9 cellular contexts compared by ENCODE assay signal in genomic region chr11:57776101-57776511, GRCh38. TPM values are rescaled to one million over a fixed set of nuclear protein-coding genes. Genes with fewer than 3 reads are reported as not detected.
A peak's percentile ranks its signal among the peaks of the same experiment; 100 is the strongest.
DNase-seq lines count a peak whose midpoint lies in the region; ATAC-seq and TF ChIP-seq lines count a peak whose summit lies in the region.
"Had no signal": no experiment of that assay in that cellular context is flagged by ENCODE, and none has a peak within 500 bp of the region (broad histone marks: within the 10 kb centered on the region; RNA-seq: fewer than 3 reads in every experiment).

No MANE protein-coding gene starts in this region.

- no peaks in the 10 kb centered on the region for H3K27me3 ChIP-seq in adipocyte (replicated peaks; ENCODE audit: control insufficient read depth, insufficient read depth, low read length)
- no peaks in the 10 kb centered on the region for H3K27me3 ChIP-seq in hepatocyte
- H3K27me3 ChIP-seq in sigmoid colon: no peaks in the 10 kb centered on the region

- H3K36me3 ChIP-seq in adipocyte (ENCODE audit: control insufficient read depth, insufficient read depth, low read length, severe bottlenecking) (no peaks in the 10 kb centered on the region), hepatocyte (replicated peaks; ENCODE audit: insufficient read depth, low read depth) (no peaks in the 10 kb centered on the region), sigmoid colon (no peaks in the 10 kb centered on the region)

- H3K4me1 ChIP-seq in adipocyte (ENCODE audit: control insufficient read depth, insufficient read depth, low read length): peaks cover 46% of the 10 kb centered on the region
- H3K4me1 ChIP-seq in hepatocyte (ENCODE audit: insufficient read depth): peaks cover 68% of the 10 kb centered on the region
- H3K4me1 ChIP-seq in sigmoid colon: peaks cover 0 to 99% (median 95%) of the 10 kb centered on the region in 4 donors

- H3K79me2 ChIP-seq in hepatocyte: peaks cover 92% of the 10 kb centered on the region

- H3K4me2 ChIP-seq in hepatocyte: peak overlapping the region; percentile 73

- DNase-seq in EL (peak; percentile 67), adipocyte (ENCODE audit: low read depth) (peak; percentile 53), hepatocyte (ENCODE audit: low spot score) (no peak), sigmoid colon (no peak)
- DNase-seq in stimulated activated CD4-positive, alpha-beta T cell treated with anti-CD3 and anti-CD28 coated beads, Interleukin-2, amount 100 ng/mL, for 24 hours: no peak
- DNase-seq in activated effector memory CD4-positive, alpha-beta T cell treated with Interleukin-2 at 50 U/mL for 16 hours: no peak
- DNase-seq: DMS79 treated with DMSO at 0.1 percent for 48 hours had no signal

- WGBS in hepatocyte (ENCODE audit: low lambda C conversion rate, missing lambda C conversion rate): 71% methylated on average over 2 of the region's 2 CpGs
- 57 to 66% methylated on average over 2 of the region's 2 CpGs for WGBS in sigmoid colon, 2 donors

- ATAC-seq in HG02623 (IDR thresholded peaks at IDR 0.05; ENCODE audit: unreplicated experiment) (no peak), GM18511 (IDR thresholded peaks at IDR 0.05; ENCODE audit: unreplicated experiment) (no peak)

- H3K9me3 ChIP-seq in adipocyte (ENCODE audit: control insufficient read depth, low read length) (no peaks in the 10 kb centered on the region), hepatocyte (ENCODE audit: low read depth) (no peaks in the 10 kb centered on the region), sigmoid colon (no peaks in the 10 kb centered on the region)

- H3K9me2 ChIP-seq in hepatocyte (replicated peaks; ENCODE audit: insufficient read depth): no peaks in the 10 kb centered on the region

- TF ChIP-seq CTCF in hepatocyte (IDR thresholded peaks at IDR 0.05; ENCODE audit: poor library complexity) (no peak), sigmoid colon (IDR thresholded peaks at IDR 0.05) (no peak)

- intact Hi-C loops in sigmoid colon (cut with DNase I): no loop called here

- H4K20me1 ChIP-seq in hepatocyte (ENCODE audit: insufficient read depth, poor library complexity, severe bottlenecking): peaks cover 77% of the 10 kb centered on the region

- H3K4me3 ChIP-seq in adipocyte (ENCODE audit: low read length): peak overlapping the region; percentile 39
- no peak overlapping the region for H3K4me3 ChIP-seq in hepatocyte
- H3K4me3 ChIP-seq in sigmoid colon: no peak overlapping the region

- no peak overlapping the region for H3K9ac ChIP-seq in adipocyte (ENCODE audit: low read length)

- TF ChIP-seq POLR2A in sigmoid colon (IDR thresholded peaks at IDR 0.05): no peak

- H3K27ac ChIP-seq in hepatocyte: peak overlapping the region; percentile 91
- peak overlapping the region; percentile 72 to 86 (median 82) for H3K27ac ChIP-seq in sigmoid colon

- no peak overlapping the region for H2AFZ ChIP-seq in hepatocyte

- no peak for TF ChIP-seq EP300 in sigmoid colon (IDR thresholded peaks at IDR 0.05)

RNA-seq across cellular contexts. Expression of gene CTNND1, which starts 14.5 kb away (rescaled TPM):
- 124 and 130 TPM in 2 replicates for total RNA-seq in hepatocyte
- 59.4 and 65.0 TPM in 2 replicates for polyA plus RNA-seq in hepatocyte
- 100 to 1,000 TPM in 1 of 4 donors, 10 to 100 TPM in 3; 66.0 to 102 (median 86.9) TPM for total RNA-seq in sigmoid colon
- polyA plus RNA-seq in sigmoid colon: 100 to 1,000 TPM in 1 of 3 donors, 10 to 100 TPM in 2; 84.7 to 132 (median 99.9) TPM

RNA-seq across cellular contexts. Expression of gene BTBD18, which starts 24.5 kb away (rescaled TPM):
- total RNA-seq in hepatocyte: not detected in 2 replicates
- 0.24 and 0.39 TPM in 2 replicates for polyA plus RNA-seq in hepatocyte
- not detected for total RNA-seq in sigmoid colon
- under 1 TPM in 1 of 3 donors, not detected in 2; 0.03 TPM for polyA plus RNA-seq in sigmoid colon

RNA-seq across cellular contexts. Expression of gene SELENOH, which starts 34.8 kb away (rescaled TPM):
- total RNA-seq in hepatocyte: 127 and 135 TPM in 2 replicates
- 205 and 229 TPM in 2 replicates for polyA plus RNA-seq in hepatocyte
- 100 to 1,000 TPM; 130 to 188 (median 132) TPM for total RNA-seq in sigmoid colon
- 100 to 1,000 TPM; 149 to 180 (median 156) TPM for polyA plus RNA-seq in sigmoid colon

Comparison
In these comparisons a context has a peak if more than half of its experiments do, and no peak if none do; other contexts are left out.
1. DNase-seq: peak in EL (single experiment) and adipocyte (single experiment); none in hepatocyte (single experiment), sigmoid colon (single experiment), stimulated activated CD4-positive, alpha-beta T cell treated with anti-CD3 and anti-CD28 coated beads, Interleukin-2, amount 100 ng/mL, for 24 hours (0 of 2) and activated effector memory CD4-positive, alpha-beta T cell treated with Interleukin-2 at 50 U/mL for 16 hours (single experiment).